1 cellular context compared by ENCODE assay signal in genomic region chr9:83655433-83655832, GRCh38.
TF ChIP-seq lines count a peak whose summit lies in the region.

No MANE protein-coding gene starts in this region.

TF ChIP-seq in K562, 482 proteins besides CTCF, POLR2A, EP300 and RAD21:
- no peak for TF ChIP-seq SRSF1 (IDR thresholded peaks at IDR 0.05; ENCODE audit: low read depth, low read length)
- no peak for TF ChIP-seq MLLT1 (IDR thresholded peaks at IDR 0.05)
- no peak for TF ChIP-seq SMAD4 (CRISPR knock-in tag; conservative IDR thresholded peaks at IDR 0.05)
- TF ChIP-seq WHSC1 (IDR thresholded peaks at IDR 0.05; ENCODE audit: low read length): no peak
- TF ChIP-seq ZNF57 (CRISPR knock-in tag; IDR thresholded peaks at IDR 0.05): no peak
- TF ChIP-seq TCFL5 (CRISPR knock-in tag; conservative IDR thresholded peaks at IDR 0.05): no peak
- TF ChIP-seq GTF2A2 (tag; IDR thresholded peaks at IDR 0.05): no peak
- TF ChIP-seq MCM7 (IDR thresholded peaks at IDR 0.05): no peak
- no peak for TF ChIP-seq CC2D1A (IDR thresholded peaks at IDR 0.05)
- no peak for TF ChIP-seq DEAF1 (CRISPR knock-in tag; IDR thresholded peaks at IDR 0.05)
- TF ChIP-seq HLTF (IDR thresholded peaks at IDR 0.05): no peak
- no peak for TF ChIP-seq DIDO1 (tag; IDR thresholded peaks at IDR 0.05; ENCODE audit: low read depth)
- TF ChIP-seq CHD1 (IDR thresholded peaks at IDR 0.05; ENCODE audit: low read length): no peak
- TF ChIP-seq BACH1 (tag; IDR thresholded peaks at IDR 0.05): no peak
- no peak for TF ChIP-seq DPF2 (IDR thresholded peaks at IDR 0.05)
- no peak for TF ChIP-seq MIER1 (IDR thresholded peaks at IDR 0.05; ENCODE audit: low read depth)
- no peak for TF ChIP-seq PRPF4 (IDR thresholded peaks at IDR 0.05; ENCODE audit: insufficient read depth, low read depth, low read length, poor library complexity, severe bottlenecking)
- no peak for TF ChIP-seq HNRNPUL1 (IDR thresholded peaks at IDR 0.05; ENCODE audit: low read length)
- no peak for TF ChIP-seq PURB (CRISPR knock-in tag; IDR thresholded peaks at IDR 0.05; ENCODE audit: low read depth)
- TF ChIP-seq NR3C1 (CRISPR knock-in tag; IDR thresholded peaks at IDR 0.05): no peak
